Comparison of ENCODE assay signal across 8 cellular contexts in genomic region chr13:60448907-60449510, GRCh38. TPM values are rescaled to one million over a fixed set of nuclear protein-coding genes. Genes with fewer than 3 reads are reported as not detected.
DNase-seq lines count a peak whose midpoint lies in the region; ATAC-seq and TF ChIP-seq lines count a peak whose summit lies in the region.

No MANE protein-coding gene starts in this region.

- no peak overlapping the region for H3K4me3 Mint-ChIP-seq in neural crest cell

- no peaks in the 10 kb centered on the region for H3K4me1 Mint-ChIP-seq in neural crest cell

- ATAC-seq in GM19452 (IDR thresholded peaks at IDR 0.05; ENCODE audit: unreplicated experiment) (peak; percentile 81), HG03565 (IDR thresholded peaks at IDR 0.05; ENCODE audit: unreplicated experiment) (peak; percentile 85)

- DNase-seq in EH (ENCODE audit: low read depth) (peak; percentile 49), RKO (ENCODE audit: low spot score) (peak; percentile 77), epithelial cell of prostate (ENCODE audit: low read depth, low spot score) (peak; percentile 5), neural crest cell (ENCODE audit: low read depth, low spot score) (peak; percentile 25), NK-92 (lab: John Stamatoyannopoulos, UW; ENCODE audit: unreplicated experiment) (no peak)
- no peak for DNase-seq in activated effector memory CD4-positive, alpha-beta T cell treated with Interleukin-2 at 50 U/mL for 16 hours

- peak; percentile 84 for TF ChIP-seq CTCF in neural crest cell (conservative IDR thresholded peaks at IDR 0.05)

- no peaks in the 10 kb centered on the region for H3K27me3 Mint-ChIP-seq in neural crest cell (ENCODE audit: low read depth)

- H3K9me3 Mint-ChIP-seq in neural crest cell = no peaks in the 10 kb centered on the region

- no peak overlapping the region for H3K27ac ChIP-seq in epithelial cell of prostate

- no peak overlapping the region for H3K27ac Mint-ChIP-seq in neural crest cell (ENCODE audit: unreplicated experiment)

- H3K36me3 Mint-ChIP-seq in neural crest cell (ENCODE audit: low read depth) = no peaks in the 10 kb centered on the region

RNA-seq across cellular contexts. Expression of gene TDRD3, which starts 52.0 kb away (rescaled TPM):
- 20.3 and 24.4 TPM in 2 replicates for total RNA-seq in neural crest cell

Comparison
In these comparisons a context has a peak if more than half of its experiments do, and no peak if none do; other contexts are left out.
1. DNase-seq: peak in EH (single experiment), RKO (single experiment), epithelial cell of prostate (single experiment) and neural crest cell (single experiment); none in activated effector memory CD4-positive, alpha-beta T cell treated with Interleukin-2 at 50 U/mL for 16 hours (single experiment) and NK-92 (single experiment).